1 cellular context compared by ENCODE assay signal in the genomic region with DNA sequence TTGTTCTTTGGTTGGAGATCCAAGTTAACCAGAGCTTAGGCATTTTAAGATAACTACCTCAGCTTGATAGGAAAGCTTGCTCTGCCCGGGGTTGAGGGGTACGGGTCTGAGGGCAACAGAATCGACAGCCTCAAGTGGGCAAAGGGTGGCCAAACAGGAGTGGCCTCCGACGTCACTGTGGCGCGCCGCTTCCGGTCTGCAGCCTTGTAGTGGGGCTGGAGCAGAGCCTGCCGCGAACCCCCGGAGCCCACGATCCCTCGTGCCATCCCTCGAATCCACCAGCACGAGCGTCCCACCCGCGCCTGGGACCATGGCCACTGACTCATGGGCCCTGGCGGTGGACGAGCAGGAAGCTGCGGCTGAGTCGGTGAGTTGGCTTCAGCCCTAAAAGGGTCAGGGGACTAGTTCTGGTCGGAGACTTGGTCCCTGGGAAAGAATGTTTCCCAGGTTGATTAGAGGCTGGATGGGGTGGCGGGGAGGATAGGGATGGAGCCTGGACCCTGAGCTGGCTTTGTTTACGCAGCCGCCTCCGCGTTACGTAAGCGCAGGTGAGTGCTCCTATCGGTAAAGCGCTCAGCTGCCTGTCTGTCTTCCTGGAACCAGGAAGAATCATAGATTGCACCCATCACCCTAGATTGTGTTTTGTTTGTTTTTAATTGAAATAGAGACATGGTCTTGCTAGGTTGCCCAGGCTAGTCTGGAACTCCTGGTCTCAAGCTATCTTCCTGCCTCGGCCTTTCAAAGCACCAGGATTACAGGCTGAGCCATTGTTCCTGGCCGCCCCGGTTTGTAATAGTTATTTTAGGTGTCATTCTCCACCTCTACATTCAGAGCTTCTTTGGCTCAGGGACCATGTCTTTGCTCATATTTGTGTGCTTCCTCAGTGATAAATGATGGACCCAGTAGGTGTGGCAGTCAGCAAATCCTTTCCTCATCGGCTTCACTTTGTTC.
TF ChIP-seq lines count a peak whose summit lies in the region.

A gene (plus strand): TSS at position 199 of the 951 bp plus-strand sequence. CDS start 112 bp downstream, at position 311.

TF ChIP-seq in K562, 482 proteins besides CTCF, POLR2A, EP300 and RAD21 (continued from another document and continues in another):
- no peak for TF ChIP-seq ZNF316 (IDR thresholded peaks at IDR 0.05)
- TF ChIP-seq ETV5 (CRISPR knock-in tag; IDR thresholded peaks at IDR 0.05; ENCODE audit: low read depth): 0 out of 2 replicates have a peak, but pooled peaks have one; percentile 58
- no peak for TF ChIP-seq ERF (CRISPR knock-in tag; IDR thresholded peaks at IDR 0.05)
- TF ChIP-seq, protein P1, sequence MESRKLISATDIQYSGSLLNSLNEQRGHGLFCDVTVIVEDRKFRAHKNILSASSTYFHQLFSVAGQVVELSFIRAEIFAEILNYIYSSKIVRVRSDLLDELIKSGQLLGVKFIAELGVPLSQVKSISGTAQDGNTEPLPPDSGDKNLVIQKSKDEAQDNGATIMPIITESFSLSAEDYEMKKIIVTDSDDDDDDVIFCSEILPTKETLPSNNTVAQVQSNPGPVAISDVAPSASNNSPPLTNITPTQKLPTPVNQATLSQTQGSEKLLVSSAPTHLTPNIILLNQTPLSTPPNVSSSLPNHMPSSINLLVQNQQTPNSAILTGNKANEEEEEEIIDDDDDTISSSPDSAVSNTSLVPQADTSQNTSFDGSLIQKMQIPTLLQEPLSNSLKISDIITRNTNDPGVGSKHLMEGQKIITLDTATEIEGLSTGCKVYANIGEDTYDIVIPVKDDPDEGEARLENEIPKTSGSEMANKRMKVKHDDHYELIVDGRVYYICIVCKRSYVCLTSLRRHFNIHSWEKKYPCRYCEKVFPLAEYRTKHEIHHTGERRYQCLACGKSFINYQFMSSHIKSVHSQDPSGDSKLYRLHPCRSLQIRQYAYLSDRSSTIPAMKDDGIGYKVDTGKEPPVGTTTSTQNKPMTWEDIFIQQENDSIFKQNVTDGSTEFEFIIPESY (CRISPR knock-in tag; IDR thresholded peaks at IDR 0.05): 0 out of 2 replicates have a peak, but pooled peaks have one; percentile 40
- peak; percentile 97 for TF ChIP-seq CREM (IDR thresholded peaks at IDR 0.05; ENCODE audit: low read depth)
- peak; percentile 36; the same call in 1 of the 2 replicates for TF ChIP-seq LCOR (CRISPR knock-in tag; IDR thresholded peaks at IDR 0.05)
- TF ChIP-seq HMGN3 (IDR thresholded peaks at IDR 0.05; ENCODE audit: borderline replicate concordance, extremely low read depth, insufficient read length, low read depth, low read length): no peak
- TF ChIP-seq TAF1 (IDR thresholded peaks at IDR 0.05; ENCODE audit: control insufficient read depth, extremely low read depth, insufficient read depth, low read length, severe bottlenecking): peak; percentile 46
- TF ChIP-seq FIP1L1 (IDR thresholded peaks at IDR 0.05; ENCODE audit: low read depth, low read length, poor library complexity, severe bottlenecking): no peak
- TF ChIP-seq, protein P2, sequence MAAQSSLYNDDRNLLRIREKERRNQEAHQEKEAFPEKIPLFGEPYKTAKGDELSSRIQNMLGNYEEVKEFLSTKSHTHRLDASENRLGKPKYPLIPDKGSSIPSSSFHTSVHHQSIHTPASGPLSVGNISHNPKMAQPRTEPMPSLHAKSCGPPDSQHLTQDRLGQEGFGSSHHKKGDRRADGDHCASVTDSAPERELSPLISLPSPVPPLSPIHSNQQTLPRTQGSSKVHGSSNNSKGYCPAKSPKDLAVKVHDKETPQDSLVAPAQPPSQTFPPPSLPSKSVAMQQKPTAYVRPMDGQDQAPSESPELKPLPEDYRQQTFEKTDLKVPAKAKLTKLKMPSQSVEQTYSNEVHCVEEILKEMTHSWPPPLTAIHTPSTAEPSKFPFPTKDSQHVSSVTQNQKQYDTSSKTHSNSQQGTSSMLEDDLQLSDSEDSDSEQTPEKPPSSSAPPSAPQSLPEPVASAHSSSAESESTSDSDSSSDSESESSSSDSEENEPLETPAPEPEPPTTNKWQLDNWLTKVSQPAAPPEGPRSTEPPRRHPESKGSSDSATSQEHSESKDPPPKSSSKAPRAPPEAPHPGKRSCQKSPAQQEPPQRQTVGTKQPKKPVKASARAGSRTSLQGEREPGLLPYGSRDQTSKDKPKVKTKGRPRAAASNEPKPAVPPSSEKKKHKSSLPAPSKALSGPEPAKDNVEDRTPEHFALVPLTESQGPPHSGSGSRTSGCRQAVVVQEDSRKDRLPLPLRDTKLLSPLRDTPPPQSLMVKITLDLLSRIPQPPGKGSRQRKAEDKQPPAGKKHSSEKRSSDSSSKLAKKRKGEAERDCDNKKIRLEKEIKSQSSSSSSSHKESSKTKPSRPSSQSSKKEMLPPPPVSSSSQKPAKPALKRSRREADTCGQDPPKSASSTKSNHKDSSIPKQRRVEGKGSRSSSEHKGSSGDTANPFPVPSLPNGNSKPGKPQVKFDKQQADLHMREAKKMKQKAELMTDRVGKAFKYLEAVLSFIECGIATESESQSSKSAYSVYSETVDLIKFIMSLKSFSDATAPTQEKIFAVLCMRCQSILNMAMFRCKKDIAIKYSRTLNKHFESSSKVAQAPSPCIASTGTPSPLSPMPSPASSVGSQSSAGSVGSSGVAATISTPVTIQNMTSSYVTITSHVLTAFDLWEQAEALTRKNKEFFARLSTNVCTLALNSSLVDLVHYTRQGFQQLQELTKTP (IDR thresholded peaks at IDR 0.05; ENCODE audit: low read depth in 1 of 2, partially characterized antibody in 2 of 2): no peak
- no peak for TF ChIP-seq MECOM (CRISPR knock-in tag; IDR thresholded peaks at IDR 0.05)
- TF ChIP-seq, protein P3, sequence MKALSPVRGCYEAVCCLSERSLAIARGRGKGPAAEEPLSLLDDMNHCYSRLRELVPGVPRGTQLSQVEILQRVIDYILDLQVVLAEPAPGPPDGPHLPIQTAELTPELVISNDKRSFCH (CRISPR knock-in tag; IDR thresholded peaks at IDR 0.05): no peak
- TF ChIP-seq, protein P3 (tag; IDR thresholded peaks at IDR 0.05): peak; percentile 49; the same call in 1 of the 2 replicates
- TF ChIP-seq EWSR1 (IDR thresholded peaks at IDR 0.05; ENCODE audit: borderline replicate concordance, low read depth, partially characterized antibody): no peak
- TF ChIP-seq, protein P4, sequence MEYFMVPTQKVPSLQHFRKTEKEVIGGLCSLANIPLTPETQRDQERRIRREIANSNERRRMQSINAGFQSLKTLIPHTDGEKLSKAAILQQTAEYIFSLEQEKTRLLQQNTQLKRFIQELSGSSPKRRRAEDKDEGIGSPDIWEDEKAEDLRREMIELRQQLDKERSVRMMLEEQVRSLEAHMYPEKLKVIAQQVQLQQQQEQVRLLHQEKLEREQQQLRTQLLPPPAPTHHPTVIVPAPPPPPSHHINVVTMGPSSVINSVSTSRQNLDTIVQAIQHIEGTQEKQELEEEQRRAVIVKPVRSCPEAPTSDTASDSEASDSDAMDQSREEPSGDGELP (CRISPR knock-in tag; IDR thresholded peaks at IDR 0.05; ENCODE audit: borderline replicate concordance): peak; percentile 53; the same call in 1 of the 2 replicates
- TF ChIP-seq, protein P5, sequence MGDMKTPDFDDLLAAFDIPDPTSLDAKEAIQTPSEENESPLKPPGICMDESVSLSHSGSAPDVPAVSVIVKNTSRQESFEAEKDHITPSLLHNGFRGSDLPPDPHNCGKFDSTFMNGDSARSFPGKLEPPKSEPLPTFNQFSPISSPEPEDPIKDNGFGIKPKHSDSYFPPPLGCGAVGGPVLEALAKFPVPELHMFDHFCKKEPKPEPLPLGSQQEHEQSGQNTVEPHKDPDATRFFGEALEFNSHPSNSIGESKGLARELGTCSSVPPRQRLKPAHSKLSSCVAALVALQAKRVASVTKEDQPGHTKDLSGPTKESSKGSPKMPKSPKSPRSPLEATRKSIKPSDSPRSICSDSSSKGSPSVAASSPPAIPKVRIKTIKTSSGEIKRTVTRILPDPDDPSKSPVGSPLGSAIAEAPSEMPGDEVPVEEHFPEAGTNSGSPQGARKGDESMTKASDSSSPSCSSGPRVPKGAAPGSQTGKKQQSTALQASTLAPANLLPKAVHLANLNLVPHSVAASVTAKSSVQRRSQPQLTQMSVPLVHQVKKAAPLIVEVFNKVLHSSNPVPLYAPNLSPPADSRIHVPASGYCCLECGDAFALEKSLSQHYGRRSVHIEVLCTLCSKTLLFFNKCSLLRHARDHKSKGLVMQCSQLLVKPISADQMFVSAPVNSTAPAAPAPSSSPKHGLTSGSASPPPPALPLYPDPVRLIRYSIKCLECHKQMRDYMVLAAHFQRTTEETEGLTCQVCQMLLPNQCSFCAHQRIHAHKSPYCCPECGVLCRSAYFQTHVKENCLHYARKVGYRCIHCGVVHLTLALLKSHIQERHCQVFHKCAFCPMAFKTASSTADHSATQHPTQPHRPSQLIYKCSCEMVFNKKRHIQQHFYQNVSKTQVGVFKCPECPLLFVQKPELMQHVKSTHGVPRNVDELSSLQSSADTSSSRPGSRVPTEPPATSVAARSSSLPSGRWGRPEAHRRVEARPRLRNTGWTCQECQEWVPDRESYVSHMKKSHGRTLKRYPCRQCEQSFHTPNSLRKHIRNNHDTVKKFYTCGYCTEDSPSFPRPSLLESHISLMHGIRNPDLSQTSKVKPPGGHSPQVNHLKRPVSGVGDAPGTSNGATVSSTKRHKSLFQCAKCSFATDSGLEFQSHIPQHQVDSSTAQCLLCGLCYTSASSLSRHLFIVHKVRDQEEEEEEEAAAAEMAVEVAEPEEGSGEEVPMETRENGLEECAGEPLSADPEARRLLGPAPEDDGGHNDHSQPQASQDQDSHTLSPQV (IDR thresholded peaks at IDR 0.05): peak; percentile 79
- TF ChIP-seq HCFC1 (IDR thresholded peaks at IDR 0.05; ENCODE audit: low read depth, low read length): peak; percentile 50; the same call in 1 of the 2 replicates
- TF ChIP-seq FOXP1 (CRISPR knock-in tag; IDR thresholded peaks at IDR 0.05): 0 out of 2 replicates have a peak, but pooled peaks have one; percentile 8
- TF ChIP-seq, protein P6, sequence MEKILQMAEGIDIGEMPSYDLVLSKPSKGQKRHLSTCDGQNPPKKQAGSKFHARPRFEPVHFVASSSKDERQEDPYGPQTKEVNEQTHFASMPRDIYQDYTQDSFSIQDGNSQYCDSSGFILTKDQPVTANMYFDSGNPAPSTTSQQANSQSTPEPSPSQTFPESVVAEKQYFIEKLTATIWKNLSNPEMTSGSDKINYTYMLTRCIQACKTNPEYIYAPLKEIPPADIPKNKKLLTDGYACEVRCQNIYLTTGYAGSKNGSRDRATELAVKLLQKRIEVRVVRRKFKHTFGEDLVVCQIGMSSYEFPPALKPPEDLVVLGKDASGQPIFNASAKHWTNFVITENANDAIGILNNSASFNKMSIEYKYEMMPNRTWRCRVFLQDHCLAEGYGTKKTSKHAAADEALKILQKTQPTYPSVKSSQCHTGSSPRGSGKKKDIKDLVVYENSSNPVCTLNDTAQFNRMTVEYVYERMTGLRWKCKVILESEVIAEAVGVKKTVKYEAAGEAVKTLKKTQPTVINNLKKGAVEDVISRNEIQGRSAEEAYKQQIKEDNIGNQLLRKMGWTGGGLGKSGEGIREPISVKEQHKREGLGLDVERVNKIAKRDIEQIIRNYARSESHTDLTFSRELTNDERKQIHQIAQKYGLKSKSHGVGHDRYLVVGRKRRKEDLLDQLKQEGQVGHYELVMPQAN (IDR thresholded peaks at IDR 0.05; ENCODE audit: borderline replicate concordance): peak; percentile 68; the same call in 1 of the 2 replicates
- peak; percentile 22; the same call in 1 of the 2 replicates for TF ChIP-seq ZBTB7A (IDR thresholded peaks at IDR 0.05; ENCODE audit: borderline replicate concordance, control insufficient read depth, low read depth, low read length)
- no peak for TF ChIP-seq RBM22 (IDR thresholded peaks at IDR 0.05; ENCODE audit: low read depth, low read length, poor library complexity, severe bottlenecking)
- no peak for TF ChIP-seq ILK (tag; IDR thresholded peaks at IDR 0.05; ENCODE audit: borderline replicate concordance, low read depth)
- peak; percentile 81 for TF ChIP-seq GABPA (tag; conservative IDR thresholded peaks at IDR 0.05; ENCODE audit: low read depth)
